Comparison of ENCODE assay signal across 1 cellular context in genomic region chr6:167141667-167142432, GRCh38.
TF ChIP-seq lines count a peak whose summit lies in the region.

No MANE protein-coding gene starts in this region.

TF ChIP-seq in HCT116, 20 proteins besides CTCF, POLR2A, EP300 and RAD21 (continued from another document):
- TF ChIP-seq YY1 (IDR thresholded peaks at IDR 0.05; ENCODE audit: extremely low read depth, insufficient replicate concordance, low read depth, low read length): no peak
